ENCODE assay signal across 18 cellular contexts in genomic region chr1:198196630-198197029, GRCh38.
"Had no signal": no experiment of that assay in that cellular context is flagged by ENCODE, and none has a peak within 500 bp of the region (broad histone marks: within the 10 kb centered on the region; RNA-seq: fewer than 3 reads in every experiment).

No MANE protein-coding gene starts in this region.

- H3K9me3 ChIP-seq: thyroid gland had no signal

- H3K27ac Mint-ChIP-seq: activated T-helper 1 cell treated with anti-CD3 and anti-CD28 coated beads, Interleukin-12 subunit alpha, Interleukin-12 subunit beta, Interleukin-2, Interleukin-4 antibody, amounts not matched to agents 30 ng/mL and 10 ng/mL and 1 ng/mL, durations not matched to agents 14 hours and 24 hours and 36 hours; endodermal cell; T-helper 2 cell treated with Interferon-gamma antibody and Interleukin-4, amounts not matched to agents 5 μg/mL and 100 μg/mL, for 36 hours had no signal

- DNase-seq: activated CD4-positive, alpha-beta T cell treated with anti-CD3 and anti-CD28 coated beads, Interleukin-2, amount 50 U/mL, for 4 hours; activated naive CD4-positive, alpha-beta T cell treated with Interleukin-2 at 50 U/mL for 16 hours; activated T-cell treated with anti-CD3 and anti-CD28 coated beads for 4 hours; dorsolateral prefrontal cortex; endodermal cell; foreskin melanocyte; hypothalamus; islet precursor cell; midbrain; occipital lobe; retina; stimulated activated naive CD4-positive, alpha-beta T cell; thyroid gland had no signal

- ATAC-seq: left lobe of liver had no signal

- H3K9me3 Mint-ChIP-seq: activated T-helper 1 cell treated with anti-CD3 and anti-CD28 coated beads, Interleukin-12 subunit alpha, Interleukin-12 subunit beta, Interleukin-2, Interleukin-4 antibody, amounts not matched to agents 30 ng/mL and 10 ng/mL and 1 ng/mL, durations not matched to agents 14 hours and 24 hours and 36 hours; endodermal cell had no signal

- H3K4me3 Mint-ChIP-seq: activated T-helper 1 cell treated with anti-CD3 and anti-CD28 coated beads, Interleukin-12 subunit alpha, Interleukin-12 subunit beta, Interleukin-2, Interleukin-4 antibody, amounts not matched to agents 30 ng/mL and 10 ng/mL and 1 ng/mL, durations not matched to agents 14 hours and 24 hours and 36 hours; endodermal cell; T-helper 2 cell treated with Interferon-gamma antibody and Interleukin-4, amounts not matched to agents 5 μg/mL and 100 μg/mL, for 36 hours had no signal

- H3K27me3 ChIP-seq: cardiac muscle cell, dorsolateral prefrontal cortex, thyroid gland had no signal

- H3K36me3 ChIP-seq: cardiac muscle cell, thyroid gland had no signal

- H3K4me3 ChIP-seq: cardiac muscle cell, dorsolateral prefrontal cortex, thyroid gland had no signal

- H3K27ac ChIP-seq: cardiac muscle cell, dorsolateral prefrontal cortex, epithelial cell of prostate, thyroid gland had no signal
